29 cellular contexts compared by ENCODE assay signal in genomic region chr10:56698506-56698905, GRCh38.
"Had no signal": no experiment of that assay in that cellular context is flagged by ENCODE, and none has a peak within 500 bp of the region (broad histone marks: within the 10 kb centered on the region; RNA-seq: fewer than 3 reads in every experiment).

No MANE protein-coding gene starts in this region.

- H3K27me3 Mint-ChIP-seq: dendritic cell treated with granulocyte-macrophage colony-stimulating factor and Interleukin-4, amounts not matched to agents 40 ng/mL and 50 ng/mL, for 4 days; effector memory CD8-positive, alpha-beta T cell had no signal

- H3K4me1 Mint-ChIP-seq: endodermal cell had no signal

- H3K9me3 Mint-ChIP-seq: dendritic cell treated with granulocyte-macrophage colony-stimulating factor and Interleukin-4, amounts not matched to agents 40 ng/mL and 50 ng/mL, for 4 days; endodermal cell had no signal

- H3K4me3 ChIP-seq: colonic mucosa, coronary artery, dorsolateral prefrontal cortex, esophagus muscularis mucosa, esophagus squamous epithelium, gastrocnemius medialis, gastroesophageal sphincter, heart left ventricle, heart right ventricle, hepatocyte had no signal

- H3K4me3 Mint-ChIP-seq: dendritic cell treated with granulocyte-macrophage colony-stimulating factor and Interleukin-4, amounts not matched to agents 40 ng/mL and 50 ng/mL, for 4 days; effector memory CD8-positive, alpha-beta T cell; endodermal cell had no signal

- H3K79me2 ChIP-seq: hepatocyte had no signal

- H3K27ac Mint-ChIP-seq: dendritic cell treated with granulocyte-macrophage colony-stimulating factor and Interleukin-4, amounts not matched to agents 40 ng/mL and 50 ng/mL, for 4 days; effector memory CD8-positive, alpha-beta T cell; endodermal cell had no signal

- H3K4me2 ChIP-seq: hepatocyte had no signal

- H3K27me3 ChIP-seq: colonic mucosa, dorsolateral prefrontal cortex, esophagus muscularis mucosa, esophagus squamous epithelium, foreskin keratinocyte, gastrocnemius medialis, gastroesophageal sphincter, heart left ventricle, heart right ventricle, hepatocyte had no signal

- H3K4me1 ChIP-seq: colonic mucosa, esophagus muscularis mucosa, esophagus squamous epithelium, gastrocnemius medialis, gastroesophageal sphincter, heart left ventricle, heart right ventricle had no signal

- H3K36me3 ChIP-seq: colonic mucosa, esophagus muscularis mucosa, esophagus squamous epithelium, gastrocnemius medialis, gastroesophageal sphincter, heart left ventricle, heart right ventricle had no signal

- DNase-seq: colonic mucosa; cortex of kidney; dermis blood vessel endothelial cell; dorsolateral prefrontal cortex; effector CD4-positive, alpha-beta T cell; effector CD8-positive, alpha-beta T cell; effector memory CD4-positive, alpha-beta T cell; effector memory CD8-positive, alpha-beta T cell; endodermal cell; erythroblast; esophagus squamous epithelium; foreskin fibroblast; foreskin keratinocyte; foreskin melanocyte; gastrocnemius medialis; glutamatergic neuron; head of caudate nucleus; heart left ventricle; heart right ventricle had no signal

- H3K9me3 ChIP-seq: colonic mucosa, esophagus muscularis mucosa, esophagus squamous epithelium, gastrocnemius medialis, gastroesophageal sphincter, heart right ventricle had no signal

- FAIRE-seq: endometrium, endothelial cell of umbilical vein, frontal cortex had no signal

- H2AFZ ChIP-seq: hepatocyte had no signal

- ATAC-seq: effector memory CD8-positive, alpha-beta T cell; esophagus mucosa; foreskin keratinocyte; gastrocnemius medialis; gastroesophageal sphincter; heart left ventricle; heart right ventricle had no signal

- H3K27ac ChIP-seq: colonic mucosa, coronary artery, dorsolateral prefrontal cortex, epithelial cell of prostate, esophagus muscularis mucosa, esophagus squamous epithelium, foreskin keratinocyte, gastrocnemius medialis, gastroesophageal sphincter, heart left ventricle, heart right ventricle, hepatocyte had no signal
